13 cellular contexts compared by ENCODE assay signal in the genomic region with DNA sequence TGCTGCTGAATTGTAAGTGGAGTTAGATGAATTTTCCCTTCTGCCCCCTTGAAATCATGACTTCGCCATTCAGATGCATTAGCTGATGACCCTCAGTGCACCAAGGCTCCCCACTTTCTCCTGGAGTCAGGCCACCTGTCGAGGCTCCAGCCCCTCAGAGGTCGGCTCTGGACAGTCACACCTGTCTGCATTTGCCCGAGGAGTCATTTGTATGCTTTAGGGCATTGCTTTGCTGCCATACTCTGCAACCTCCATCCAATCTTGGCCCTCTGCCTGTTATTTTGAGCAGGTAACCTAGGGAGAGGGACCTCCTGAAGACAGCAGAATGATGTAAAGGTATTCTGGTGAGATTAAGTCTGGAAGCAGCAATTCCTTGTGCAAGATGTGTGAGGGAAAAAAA.
DNase-seq lines count a peak whose midpoint lies in the region; ATAC-seq and TF ChIP-seq lines count a peak whose summit lies in the region.
"Had no signal": no experiment of that assay in that cellular context is flagged by ENCODE, and none has a peak within 500 bp of the region (broad histone marks: within the 10 kb centered on the region; RNA-seq: fewer than 3 reads in every experiment).

No MANE protein-coding gene starts in this region.

- peaks cover 16% of the 10 kb centered on the region for H3F3A ChIP-seq in smooth muscle cell (ENCODE audit: low read depth)

- no peak overlapping the region for H2AFZ ChIP-seq in smooth muscle cell (ENCODE audit: low read depth)
- H2AFZ ChIP-seq in Karpas-422 (ENCODE audit: low read length), result no peak overlapping the region

- TF ChIP-seq CTCF in lung (IDR thresholded peaks at IDR 0.05; ENCODE audit: control extremely low read depth, extremely low read depth), result no peak
- no peak for TF ChIP-seq CTCF in smooth muscle cell (IDR thresholded peaks at IDR 0.05; ENCODE audit: borderline replicate concordance, insufficient read depth, poor library complexity, severe bottlenecking)

- H3K9ac ChIP-seq in smooth muscle cell (ENCODE audit: low read depth) (no peak overlapping the region), Karpas-422 (ENCODE audit: low read length) (no peak overlapping the region)

- H3K79me2 ChIP-seq in smooth muscle cell (ENCODE audit: low read depth) (no peaks in the 10 kb centered on the region), Karpas-422 (ENCODE audit: low read length) (no peaks in the 10 kb centered on the region)

- peak overlapping the region; percentile 59 for H3K4me2 ChIP-seq in smooth muscle cell
- H3K4me2 ChIP-seq in Karpas-422 (ENCODE audit: low read depth, low read length, poor library complexity, severe bottlenecking), result no peak overlapping the region

- ATAC-seq in lung (ENCODE audit: insufficient read depth, low FRiP score), result no peak

- H3K27ac ChIP-seq in lung (ENCODE audit: low read depth in 1 of 2, low read length in 1 of 2) (no peak overlapping the region), smooth muscle cell (ENCODE audit: low read depth) (peak overlapping the region; percentile 51), Karpas-422 (ENCODE audit: low read length) (no peak overlapping the region)

- peaks cover 0 to 5% of the 10 kb centered on the region in 2 donors for H3K9me3 ChIP-seq in lung (ENCODE audit: control insufficient read depth in 2 of 2, insufficient read depth in 1 of 2, low read length in 1 of 2)
- no peaks in the 10 kb centered on the region for H3K9me3 ChIP-seq in smooth muscle cell (replicated peaks; ENCODE audit: low read depth)
- no peaks in the 10 kb centered on the region for H3K9me3 ChIP-seq in Karpas-422 (ENCODE audit: low read length)
- H3K9me3 ChIP-seq: HAP-1 had no signal

- DNase-seq in activated CD8-positive, alpha-beta memory T cell treated with anti-CD3 and anti-CD28 coated beads, Interleukin-2, amount 50 U/mL, for 48 hours, result peak; percentile 13
- DNase-seq in activated CD8-positive, alpha-beta memory T cell treated with anti-CD3 and anti-CD28 coated beads for 24 hours, result no peak
- DNase-seq in Daoy (ENCODE audit: low read depth) (peak; percentile 0), lung (ENCODE audit: low spot score) (peak; percentile 17), smooth muscle cell (lab: John Stamatoyannopoulos, UW; ENCODE audit: unreplicated experiment) (no peak), Karpas-422 (no peak), NCI-H1436 treated with DMSO at 0.1 percent for 48 hours (lab: John Stamatoyannopoulos, UW) (no peak)
- DNase-seq: C1 segment of cervical spinal cord; Calu3; CD4-positive, alpha-beta T cell; DND-41; GF-D8 had no signal

- H3K9me2 ChIP-seq in Karpas-422 (replicated peaks; ENCODE audit: insufficient read depth, low read length), result no peaks in the 10 kb centered on the region

- H3K36me3 ChIP-seq in lung (ENCODE audit: control insufficient read depth in 2 of 2, insufficient read depth in 2 of 2, low read length in 2 of 2) (no peaks in the 10 kb centered on the region), smooth muscle cell (ENCODE audit: low read depth) (no peaks in the 10 kb centered on the region), Karpas-422 (ENCODE audit: insufficient read depth, low read length) (no peaks in the 10 kb centered on the region)
- H3K36me3 ChIP-seq: HAP-1 had no signal

- H4K20me1 ChIP-seq in smooth muscle cell (ENCODE audit: low read depth), result no peaks in the 10 kb centered on the region
- H4K20me1 ChIP-seq in Karpas-422 (ENCODE audit: insufficient read depth, low read depth, low read length), result peaks cover 6% of the 10 kb centered on the region; the same call in 1 of the 2 replicates

- H3K27me3 ChIP-seq in lung (ENCODE audit: control insufficient read depth, insufficient read depth), result no peaks in the 10 kb centered on the region
- no peaks in the 10 kb centered on the region for H3K27me3 ChIP-seq in smooth muscle cell (ENCODE audit: low read depth)
- no peaks in the 10 kb centered on the region for H3K27me3 ChIP-seq in Karpas-422 (ENCODE audit: low read length)

- WGBS in lung, 2 donors, result 68 to 73% methylated on average over 4 of the region's 4 CpGs
- WGBS in smooth muscle cell (ENCODE audit: low lambda C conversion rate), result 44% methylated on average over 4 of the region's 4 CpGs

- no peaks in the 10 kb centered on the region for H3K4me1 ChIP-seq in lung (ENCODE audit: control insufficient read depth in 2 of 2, insufficient read depth in 2 of 2, low read length in 2 of 2)
- H3K4me1 ChIP-seq in smooth muscle cell (ENCODE audit: low read depth), result peaks cover 14% of the 10 kb centered on the region
- H3K4me1 ChIP-seq in Karpas-422 (ENCODE audit: low read length), result no peaks in the 10 kb centered on the region
- H3K4me1 ChIP-seq: HAP-1 had no signal

- H3K4me3 ChIP-seq in lung, result no peak overlapping the region
- no peak overlapping the region for H3K4me3 ChIP-seq in smooth muscle cell
- H3K4me3 ChIP-seq in Karpas-422 (ENCODE audit: low read length), result no peak overlapping the region
- H3K4me3 ChIP-seq: HAP-1 had no signal

Comparison
In these comparisons a context has a peak if more than half of its experiments do, and no peak if none do; other contexts are left out.
1. DNase-seq: peak in activated CD8-positive, alpha-beta memory T cell treated with anti-CD3 and anti-CD28 coated beads, Interleukin-2, amount 50 U/mL, for 48 hours (single experiment), Daoy (single experiment) and lung (single experiment); none in activated CD8-positive, alpha-beta memory T cell treated with anti-CD3 and anti-CD28 coated beads for 24 hours (single experiment), smooth muscle cell (single experiment), Karpas-422 (single experiment) and NCI-H1436 treated with DMSO at 0.1 percent for 48 hours (single experiment).